18 cellular contexts compared by ENCODE assay signal in genomic region chr12:89695100-89695499, GRCh38. TPM values are rescaled to one million over a fixed set of nuclear protein-coding genes. Genes with fewer than 3 reads are reported as not detected.
DNase-seq lines count a peak whose midpoint lies in the region; ATAC-seq, FAIRE-seq and TF ChIP-seq lines count a peak whose summit lies in the region.
"Had no signal": no experiment of that assay in that cellular context is flagged by ENCODE, and none has a peak within 500 bp of the region (broad histone marks: within the 10 kb centered on the region; RNA-seq: fewer than 3 reads in every experiment).

No MANE protein-coding gene starts in this region.

- H2BK120ac ChIP-seq in IMR-90 (ENCODE audit: low read depth, low read length) = no peak overlapping the region

- no peak overlapping the region for H3K23ac ChIP-seq in IMR-90 (ENCODE audit: low read depth, low read length)

- H2AK5ac ChIP-seq in IMR-90 (ENCODE audit: low read depth, low read length) = no peak overlapping the region

- H3K56ac ChIP-seq in IMR-90 (ENCODE audit: extremely low read depth, insufficient read depth, low read length) = no peak overlapping the region

- POLR2A ChIA-PET in IMR-90 (lab: Charles Lee; ENCODE audit: unreplicated experiment) = no interaction called here

- BruUV-seq in IMR-90 (replicated peaks; lab: Mats Ljungman, UMichigan) = no TSS peak

- dilution Hi-C loops in IMR-90 (cut with HindIII; ENCODE audit: low sequenced_read_pairs, unreplicated experiment) = no loop called here

- no peak overlapping the region for H2BK20ac ChIP-seq in IMR-90 (ENCODE audit: low read depth, low read length)

- no peak overlapping the region for H3K4ac ChIP-seq in IMR-90 (ENCODE audit: low read depth, low read length)

- DNase-seq in AG08396 (ENCODE audit: low spot score) (peak; percentile 9), IMR-90 (peak; percentile 77), bronchial epithelial cell (ENCODE audit: low read depth) (peak; percentile 70), kidney tubule cell (ENCODE audit: low spot score) (peak; percentile 54), vagina (ENCODE audit: extremely low spot score in 2 of 2) (no peak), thyroid gland (no peak)
- DNase-seq: activated naive CD4-positive, alpha-beta T cell treated with Interleukin-2 at 50 U/mL for 16 hours; BE2C; DMS153; KG1; NCI-H187 treated with DMSO at 0.1 percent for 48 hours; NCI-H748 treated with DMSO at 0.1 percent for 48 hours; SJCRH30 had no signal

- no peak for TF ChIP-seq CTCF in IMR-90 (conservative IDR thresholded peaks at IDR 0.05; ENCODE audit: low read depth, low read length)
- TF ChIP-seq CTCF in bronchial epithelial cell (IDR thresholded peaks at IDR 0.05; ENCODE audit: insufficient read depth, low read length, severe bottlenecking) = no peak
- TF ChIP-seq CTCF in vagina (IDR thresholded peaks at IDR 0.05) = no peak
- no peak for TF ChIP-seq CTCF in thyroid gland (IDR thresholded peaks at IDR 0.05)

- TF ChIP-seq RAD21 in IMR-90 (IDR thresholded peaks at IDR 0.05; ENCODE audit: low read length) = no peak

- H3K9me1 ChIP-seq in IMR-90 (ENCODE audit: insufficient read depth, low read length) = peaks cover 6% of the 10 kb centered on the region; the same call in 1 of the 2 replicates

- no peak overlapping the region for H3K27ac ChIP-seq in IMR-90 (ENCODE audit: insufficient read depth, low read length)
- no peak overlapping the region for H3K27ac ChIP-seq in vagina
- H3K27ac ChIP-seq in thyroid gland = no peak overlapping the region
- H3K27ac ChIP-seq: VCaP had no signal

- H3K4me3 ChIP-seq in IMR-90 (ENCODE audit: insufficient read depth, low read depth, low read length) (no peak overlapping the region), bronchial epithelial cell (ENCODE audit: low read depth, low read length) (no peak overlapping the region), vagina (no peak overlapping the region), thyroid gland (replicated peaks in 1 of 3) (no peak overlapping the region)
- H3K4me3 ChIP-seq: esophagus muscularis mucosa, SJCRH30 had no signal

- H2BK5ac ChIP-seq in IMR-90 (ENCODE audit: low read depth, low read length, poor library complexity, severe bottlenecking) = no peak overlapping the region

- peaks cover 3 to 63% of the 10 kb centered on the region in 2 experiments for H3K79me1 ChIP-seq in IMR-90 (ENCODE audit: low read depth in 1 of 2, low read length in 2 of 2)

- H3K4me1 ChIP-seq in IMR-90 (ENCODE audit: control insufficient read depth, insufficient read depth, low read length) (peaks cover 2% of the 10 kb centered on the region; the same call in 1 of the 2 replicates), vagina (peaks cover 22% of the 10 kb centered on the region), thyroid gland (peaks cover 6 to 8% of the 10 kb centered on the region in 2 donors)

- no peak overlapping the region for H2AFZ ChIP-seq in IMR-90 (replicated peaks; ENCODE audit: low read length, poor library complexity)

- H3K14ac ChIP-seq in IMR-90 (replicated peaks; ENCODE audit: low read depth, low read length) = no peak overlapping the region

- no peaks in the 10 kb centered on the region for H3K27me3 ChIP-seq in IMR-90 (ENCODE audit: control insufficient read depth, insufficient read depth, low read length)
- no peaks in the 10 kb centered on the region for H3K27me3 ChIP-seq in bronchial epithelial cell (ENCODE audit: control insufficient read depth, insufficient read depth, low read length)
- H3K27me3 ChIP-seq in vagina = no peaks in the 10 kb centered on the region
- no peaks in the 10 kb centered on the region for H3K27me3 ChIP-seq in thyroid gland
- H3K27me3 ChIP-seq: BE2C, esophagus muscularis mucosa, SJCRH30 had no signal

- H3K4me2 ChIP-seq in IMR-90 (ENCODE audit: low read depth, low read length) = 0 out of 2 replicates have a peak overlapping the region, but pooled peaks have one; percentile 26

- TF ChIP-seq POLR2A in IMR-90 (IDR thresholded peaks at IDR 0.05; ENCODE audit: low read depth, low read length) (no peak), vagina (IDR thresholded peaks at IDR 0.05) (no peak), thyroid gland (IDR thresholded peaks at IDR 0.05) (no peak)

- no peak overlapping the region for H2AK9ac ChIP-seq in IMR-90 (replicated peaks; ENCODE audit: low read depth, low read length, poor library complexity)

- no peak for FAIRE-seq in bronchial epithelial cell (lab: Jason Lieb, UNC)
- FAIRE-seq: colon had no signal

- H4K91ac ChIP-seq in IMR-90 (ENCODE audit: insufficient read depth, low read depth, low read length) = no peak overlapping the region

- H2BK15ac ChIP-seq in IMR-90 (ENCODE audit: low read depth, low read length) = no peak overlapping the region

- H3K36me3 ChIP-seq in IMR-90 (ENCODE audit: control insufficient read depth, insufficient read depth, low read length) (no peaks in the 10 kb centered on the region), bronchial epithelial cell (ENCODE audit: control insufficient read depth, insufficient read depth, low read length) (no peaks in the 10 kb centered on the region), vagina (no peaks in the 10 kb centered on the region), thyroid gland (no peaks in the 10 kb centered on the region)
- H3K36me3 ChIP-seq: BE2C, esophagus muscularis mucosa had no signal

- peaks cover 45% of the 10 kb centered on the region for H4K20me1 ChIP-seq in IMR-90 (ENCODE audit: insufficient read depth, low read length)

- no peak overlapping the region for H3K18ac ChIP-seq in IMR-90 (ENCODE audit: low read depth, low read length)

- ATAC-seq in IMR-90 (ENCODE audit: low read depth) (peak; percentile 75), HG03565 (IDR thresholded peaks at IDR 0.05; ENCODE audit: unreplicated experiment) (no peak), HG03159 (IDR thresholded peaks at IDR 0.05; ENCODE audit: unreplicated experiment) (no peak)

- H3K9me3 ChIP-seq in IMR-90 (ENCODE audit: control insufficient read depth, insufficient read depth, low read length) (no peaks in the 10 kb centered on the region), vagina (no peaks in the 10 kb centered on the region), thyroid gland (no peaks in the 10 kb centered on the region)
- H3K9me3 ChIP-seq: BE2C, esophagus muscularis mucosa, SJCRH30 had no signal

- WGBS in IMR-90 (ENCODE audit: extremely low coverage in 2 of 2, insufficient read length in 1 of 2), 2 experiments = no CpG with 5 or more reads among the region's 2 CpGs
- WGBS in thyroid gland, 2 donors = 93 to 97% methylated on average over 2 of the region's 2 CpGs

- no peak overlapping the region for H4K8ac ChIP-seq in IMR-90 (ENCODE audit: low read depth in 2 of 2, low read length in 2 of 2)

- CTCF ChIA-PET in IMR-90 (lab: Yijun Ruan, JAX) = interaction anchor here (0.7 kb wide), 1 partner anchor 77 kb away, joined by 3 read pairs; no protein-coding TSS in a partner anchor

- intact Hi-C loops in IMR-90 (cut with micrococcal nuclease) (no loop called here), vagina (cut with DNase I) (no loop called here), thyroid gland (cut with DNase I) (no loop called here)

- in situ Hi-C loops in IMR-90 (cut with MboI; ENCODE audit: low sequenced_read_pairs) = no loop called here

- no peak overlapping the region for H4K5ac ChIP-seq in IMR-90 (ENCODE audit: low read depth, low read length)

- H3K9ac ChIP-seq in IMR-90 (ENCODE audit: low read depth, low read length) = no peak overlapping the region

TF ChIP-seq in IMR-90, 13 proteins besides CTCF, POLR2A, EP300 and RAD21:
- TF ChIP-seq FOS (IDR thresholded peaks at IDR 0.05; ENCODE audit: low read depth, low read length) (no peak), CHD1 (IDR thresholded peaks at IDR 0.05; ENCODE audit: low read depth, low read length) (no peak), MAZ (IDR thresholded peaks at IDR 0.05; ENCODE audit: borderline replicate concordance, low read depth, low read length) (no peak), NFE2L2 (IDR thresholded peaks at IDR 0.05; ENCODE audit: low read depth, low read length) (no peak), SMC3 (IDR thresholded peaks at IDR 0.05; ENCODE audit: low read depth, low read length) (no peak), RCOR1 (IDR thresholded peaks at IDR 0.05; ENCODE audit: insufficient replicate concordance, low read length) (no peak), RFX5 (IDR thresholded peaks at IDR 0.05; ENCODE audit: low read depth, low read length) (no peak), BHLHE40 (IDR thresholded peaks at IDR 0.05; ENCODE audit: low read depth, low read length) (no peak)
- TF ChIP-seq, protein P1, sequence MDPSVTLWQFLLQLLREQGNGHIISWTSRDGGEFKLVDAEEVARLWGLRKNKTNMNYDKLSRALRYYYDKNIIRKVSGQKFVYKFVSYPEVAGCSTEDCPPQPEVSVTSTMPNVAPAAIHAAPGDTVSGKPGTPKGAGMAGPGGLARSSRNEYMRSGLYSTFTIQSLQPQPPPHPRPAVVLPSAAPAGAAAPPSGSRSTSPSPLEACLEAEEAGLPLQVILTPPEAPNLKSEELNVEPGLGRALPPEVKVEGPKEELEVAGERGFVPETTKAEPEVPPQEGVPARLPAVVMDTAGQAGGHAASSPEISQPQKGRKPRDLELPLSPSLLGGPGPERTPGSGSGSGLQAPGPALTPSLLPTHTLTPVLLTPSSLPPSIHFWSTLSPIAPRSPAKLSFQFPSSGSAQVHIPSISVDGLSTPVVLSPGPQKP (IDR thresholded peaks at IDR 0.05; ENCODE audit: borderline replicate concordance, low read depth, low read length) = no peak
- TF ChIP-seq, protein P2, sequence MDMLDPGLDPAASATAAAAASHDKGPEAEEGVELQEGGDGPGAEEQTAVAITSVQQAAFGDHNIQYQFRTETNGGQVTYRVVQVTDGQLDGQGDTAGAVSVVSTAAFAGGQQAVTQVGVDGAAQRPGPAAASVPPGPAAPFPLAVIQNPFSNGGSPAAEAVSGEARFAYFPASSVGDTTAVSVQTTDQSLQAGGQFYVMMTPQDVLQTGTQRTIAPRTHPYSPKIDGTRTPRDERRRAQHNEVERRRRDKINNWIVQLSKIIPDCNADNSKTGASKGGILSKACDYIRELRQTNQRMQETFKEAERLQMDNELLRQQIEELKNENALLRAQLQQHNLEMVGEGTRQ (IDR thresholded peaks at IDR 0.05; ENCODE audit: low read depth, low read length) = no peak
TF ChIP-seq in IMR-90: peak in this region for 0.

RNA-seq across cellular contexts. Expression of gene ATP2B1, which starts 13.5 kb away (rescaled TPM):
- 32.6 and 42.5 TPM in 2 replicates for total RNA-seq in IMR-90 (2012; rRNA removed)
- 9.6 and 9.9 TPM in 2 replicates for polyA plus RNA-seq in IMR-90 (2012; rRNA removed)
- 1.2 and 4.2 TPM in 2 replicates for polyA plus RNA-seq in IMR-90 (2012; cell fraction: cytosol; rRNA removed)
- 0.72 and 18.7 TPM in 2 replicates for polyA plus RNA-seq in IMR-90 (2012; cell fraction: nucleus; rRNA removed; ENCODE audit: low replicate concordance)
- total RNA-seq in bronchial epithelial cell = 69.8 and 80.8 TPM in 2 replicates
- 24.6 TPM for total RNA-seq in vagina
- total RNA-seq in thyroid gland = 10 to 100 TPM; 34.5 to 66.0 (median 44.4) TPM

Comparison
In these comparisons a context has a peak if more than half of its experiments do, and no peak if none do; other contexts are left out.
1. DNase-seq: peak in AG08396 (single experiment), IMR-90 (single experiment), bronchial epithelial cell (single experiment) and kidney tubule cell (single experiment); none in vagina (0 of 2) and thyroid gland (0 of 2).